19 cellular contexts compared by ENCODE assay signal in genomic region chr1:90201467-90202358, GRCh38.
A peak's percentile ranks its signal among the peaks of the same experiment; 100 is the strongest.
DNase-seq lines count a peak whose midpoint lies in the region; ATAC-seq, FAIRE-seq and TF ChIP-seq lines count a peak whose summit lies in the region.
"Had no signal": no experiment of that assay in that cellular context is flagged by ENCODE, and none has a peak within 500 bp of the region (broad histone marks: within the 10 kb centered on the region; RNA-seq: fewer than 3 reads in every experiment).

No MANE protein-coding gene starts in this region.

- no peak overlapping the region for H2BK20ac ChIP-seq in IMR-90 (ENCODE audit: low read depth, low read length)

- H4K5ac ChIP-seq in IMR-90 (ENCODE audit: low read depth, low read length) = no peak overlapping the region

- no peak overlapping the region for H3K9ac ChIP-seq in IMR-90 (ENCODE audit: low read depth, low read length)
- H3K9ac ChIP-seq: BLaER1 treated with 17β-estradiol and CSF1 and Interleukin-3, amounts not matched to agents 10 nM and 100 nM; neural progenitor cell had no signal

- ATAC-seq in IMR-90 (ENCODE audit: low read depth) = peak; percentile 62
- ATAC-seq in lower lobe of right lung = peak; percentile 63 to 69
- ATAC-seq in HG02642 (IDR thresholded peaks at IDR 0.05; ENCODE audit: poor library complexity, unreplicated experiment) = no peak
- ATAC-seq: left cardiac atrium; sciatic nerve; stimulated activated naive B cell treated with anti-CD40 and anti-IgM and Interleukin-4, amounts not matched to agents 10 μg/mL and 1 μg/mL and 100 μg/mL, for 72 hours had no signal

- FAIRE-seq in bronchial epithelial cell (lab: Jason Lieb, UNC) (no peak), GM12891 (lab: Jason Lieb, UNC) (no peak)

- no peak overlapping the region for H2BK15ac ChIP-seq in IMR-90 (ENCODE audit: low read depth, low read length)

- H3K18ac ChIP-seq in IMR-90 (ENCODE audit: low read depth, low read length) = no peak overlapping the region

- CTCF ChIA-PET in IMR-90 (lab: Yijun Ruan, JAX) = no interaction called here

- no peak overlapping the region for H4K91ac ChIP-seq in IMR-90 (ENCODE audit: insufficient read depth, low read depth, low read length)

- H3K27me3 ChIP-seq in IMR-90 (ENCODE audit: control insufficient read depth, insufficient read depth, low read length) = peaks cover 3% of the 10 kb centered on the region; the same call in 1 of the 2 replicates
- no peaks in the 10 kb centered on the region for H3K27me3 ChIP-seq in bronchial epithelial cell (ENCODE audit: control insufficient read depth, insufficient read depth, low read length)
- no peaks in the 10 kb centered on the region for H3K27me3 ChIP-seq in lower lobe of right lung (ENCODE audit: low read depth)
- H3K27me3 ChIP-seq: ascending aorta; BLaER1 treated with 17β-estradiol and CSF1 and Interleukin-3, amounts not matched to agents 10 nM and 100 nM; Peyer's patch had no signal

- no peaks in the 10 kb centered on the region for H4K20me1 ChIP-seq in IMR-90 (ENCODE audit: insufficient read depth, low read length)
- H4K20me1 ChIP-seq: BLaER1 treated with 17β-estradiol and CSF1 and Interleukin-3, amounts not matched to agents 10 nM and 100 nM had no signal

- H2AFZ ChIP-seq in IMR-90 (replicated peaks; ENCODE audit: low read length, poor library complexity) = no peak overlapping the region
- H2AFZ ChIP-seq: neural progenitor cell had no signal

- dilution Hi-C loops in IMR-90 (cut with HindIII; ENCODE audit: low sequenced_read_pairs, unreplicated experiment) = no loop called here

- peak overlapping the region; percentile 59; the same call in 1 of the 2 replicates for H3K4me2 ChIP-seq in IMR-90 (ENCODE audit: low read depth, low read length)
- H3K4me2 ChIP-seq: BLaER1 treated with 17β-estradiol and CSF1 and Interleukin-3, amounts not matched to agents 10 nM and 100 nM; neural progenitor cell had no signal

- H2BK5ac ChIP-seq in IMR-90 (ENCODE audit: low read depth, low read length, poor library complexity, severe bottlenecking) = no peak overlapping the region

- POLR2A ChIA-PET in IMR-90 (lab: Charles Lee; ENCODE audit: unreplicated experiment) = no interaction called here

- DNase-seq in AG10803 (ENCODE audit: low read depth) (peak; percentile 8), IMR-90 (peak; percentile 63), bronchial epithelial cell (ENCODE audit: low read depth) (peak; percentile 79), lower lobe of right lung (no peak), GM12891 (ENCODE audit: insufficient read length, low spot score) (no peak), posterior vena cava (ENCODE audit: low spot score) (no peak), NCI-H446 (lab: John Stamatoyannopoulos, UW) (no peak)
- DNase-seq: activated CD4-positive, alpha-beta T cell treated with anti-CD3 and anti-CD28 coated beads, Interleukin-2, amount 50 U/mL, for 4 hours; effector CD4-positive, alpha-beta T cell; left cardiac atrium; NCI-H1105 treated with DMSO at 0.1 percent for 48 hours; NCI-H510A; stimulated activated naive B cell treated with anti-CD40 and anti-IgM and Interleukin-4, amounts not matched to agents 10 μg/mL and 1 μg/mL and 100 μg/mL, for 72 hours had no signal

- H3K4me3 ChIP-seq in AG10803 (ENCODE audit: low read length) = no peak overlapping the region
- H3K4me3 ChIP-seq in IMR-90 (ENCODE audit: insufficient read depth, low read depth, low read length) = peak overlapping the region; percentile 33; the same call in 1 of the 2 replicates
- no peak overlapping the region for H3K4me3 ChIP-seq in bronchial epithelial cell (ENCODE audit: low read depth, low read length)
- H3K4me3 ChIP-seq in lower lobe of right lung = no peak overlapping the region
- H3K4me3 ChIP-seq: ascending aorta; BLaER1 treated with 17β-estradiol and CSF1 and Interleukin-3, amounts not matched to agents 10 nM and 100 nM; neural progenitor cell had no signal

- H3K9me3 ChIP-seq in IMR-90 (ENCODE audit: control insufficient read depth, insufficient read depth, low read length) (no peaks in the 10 kb centered on the region), lower lobe of right lung (no peaks in the 10 kb centered on the region)
- H3K9me3 ChIP-seq: ascending aorta; BLaER1 treated with 17β-estradiol and CSF1 and Interleukin-3, amounts not matched to agents 10 nM and 100 nM; Peyer's patch had no signal

- in situ Hi-C loops in IMR-90 (cut with MboI; ENCODE audit: low sequenced_read_pairs) = no loop called here

- intact Hi-C loops in IMR-90 (cut with micrococcal nuclease) (no loop called here), lower lobe of right lung (cut with DNase I) (no loop called here), posterior vena cava (cut with DNase I) (no loop called here)

- H3K23ac ChIP-seq in IMR-90 (ENCODE audit: low read depth, low read length) = no peak overlapping the region

- no peak overlapping the region for H2AK9ac ChIP-seq in IMR-90 (replicated peaks; ENCODE audit: low read depth, low read length, poor library complexity)

- no peak overlapping the region for H3K14ac ChIP-seq in IMR-90 (replicated peaks; ENCODE audit: low read depth, low read length)

- H3K4me1 ChIP-seq in IMR-90 (ENCODE audit: control insufficient read depth, insufficient read depth, low read length) (no peaks in the 10 kb centered on the region), lower lobe of right lung (no peaks in the 10 kb centered on the region)
- H3K4me1 ChIP-seq: ascending aorta; BLaER1 treated with 17β-estradiol and CSF1 and Interleukin-3, amounts not matched to agents 10 nM and 100 nM; Peyer's patch had no signal

- H3K27ac ChIP-seq in IMR-90 (ENCODE audit: insufficient read depth, low read length) = no peak overlapping the region
- no peak overlapping the region for H3K27ac ChIP-seq in lower lobe of right lung
- H3K27ac ChIP-seq: ascending aorta; BLaER1 treated with 17β-estradiol and CSF1 and Interleukin-3, amounts not matched to agents 10 nM and 100 nM; neural progenitor cell had no signal

- WGBS in IMR-90 (ENCODE audit: extremely low coverage in 2 of 2, insufficient read length in 1 of 2), 2 experiments = no CpG with 5 or more reads among the region's 6 CpGs

- H2AK5ac ChIP-seq in IMR-90 (ENCODE audit: low read depth, low read length) = no peak overlapping the region

- TF ChIP-seq RAD21 in IMR-90 (IDR thresholded peaks at IDR 0.05; ENCODE audit: low read length) = no peak

- no TSS peak for BruUV-seq in IMR-90 (replicated peaks; lab: Mats Ljungman, UMichigan)

- H4K8ac ChIP-seq in IMR-90 (ENCODE audit: low read depth in 2 of 2, low read length in 2 of 2) = no peak overlapping the region

- H3K36me3 ChIP-seq in IMR-90 (ENCODE audit: control insufficient read depth, insufficient read depth, low read length) (no peaks in the 10 kb centered on the region), bronchial epithelial cell (ENCODE audit: control insufficient read depth, insufficient read depth, low read length) (no peaks in the 10 kb centered on the region), lower lobe of right lung (no peaks in the 10 kb centered on the region)
- H3K36me3 ChIP-seq: ascending aorta; BLaER1 treated with 17β-estradiol and CSF1 and Interleukin-3, amounts not matched to agents 10 nM and 100 nM; neural progenitor cell; Peyer's patch had no signal

- TF ChIP-seq CTCF in AG10803 (conservative IDR thresholded peaks at IDR 0.05; ENCODE audit: low read length) = no peak
- no peak for TF ChIP-seq CTCF in IMR-90 (conservative IDR thresholded peaks at IDR 0.05; ENCODE audit: low read depth, low read length)
- no peak for TF ChIP-seq CTCF in bronchial epithelial cell (IDR thresholded peaks at IDR 0.05; ENCODE audit: insufficient read depth, low read length, severe bottlenecking)
- no peak for TF ChIP-seq CTCF in lower lobe of right lung (IDR thresholded peaks at IDR 0.05)

- H3K9me1 ChIP-seq in IMR-90 (ENCODE audit: insufficient read depth, low read length) = no peaks in the 10 kb centered on the region

- H3K79me1 ChIP-seq in IMR-90 (ENCODE audit: low read depth in 1 of 2, low read length in 2 of 2) = no peaks in the 10 kb centered on the region

- no peak overlapping the region for H3K4ac ChIP-seq in IMR-90 (ENCODE audit: low read depth, low read length)

- no peak for TF ChIP-seq POLR2A in IMR-90 (IDR thresholded peaks at IDR 0.05; ENCODE audit: low read depth, low read length)
- no peak for TF ChIP-seq POLR2A in GM12891 (IDR thresholded peaks at IDR 0.05; ENCODE audit: low read depth, low read length)

- H3K56ac ChIP-seq in IMR-90 (ENCODE audit: extremely low read depth, insufficient read depth, low read length) = no peak overlapping the region

- H2BK120ac ChIP-seq in IMR-90 (ENCODE audit: low read depth, low read length) = no peak overlapping the region

TF ChIP-seq in IMR-90, 13 proteins besides CTCF, POLR2A, EP300 and RAD21:
- no peak for TF ChIP-seq CHD1 (IDR thresholded peaks at IDR 0.05; ENCODE audit: low read depth, low read length)
TF ChIP-seq in IMR-90: peak in this region for 0.

TF ChIP-seq in GM12891, 5 proteins besides CTCF, POLR2A, EP300 and RAD21:
- TF ChIP-seq PAX5 (IDR thresholded peaks at IDR 0.05; ENCODE audit: insufficient read depth, low read length, severe bottlenecking) (no peak), TAF1 (IDR thresholded peaks at IDR 0.05; ENCODE audit: low read depth, low read length) (no peak), SPI1 (IDR thresholded peaks at IDR 0.05; ENCODE audit: low read depth, low read length) (no peak), POLR2AphosphoS5 (IDR thresholded peaks at IDR 0.05; ENCODE audit: low read depth, low read length) (no peak), POU2F2 (IDR thresholded peaks at IDR 0.05; ENCODE audit: low read depth, low read length) (no peak)

Comparison
In these comparisons a context has a peak if more than half of its experiments do, and no peak if none do; other contexts are left out.
1. DNase-seq: peak in AG10803 (single experiment), IMR-90 (single experiment) and bronchial epithelial cell (single experiment); none in lower lobe of right lung (single experiment), GM12891 (single experiment), posterior vena cava (single experiment) and NCI-H446 (0 of 2).